1 cellular context compared by ENCODE assay signal in the genomic region with DNA sequence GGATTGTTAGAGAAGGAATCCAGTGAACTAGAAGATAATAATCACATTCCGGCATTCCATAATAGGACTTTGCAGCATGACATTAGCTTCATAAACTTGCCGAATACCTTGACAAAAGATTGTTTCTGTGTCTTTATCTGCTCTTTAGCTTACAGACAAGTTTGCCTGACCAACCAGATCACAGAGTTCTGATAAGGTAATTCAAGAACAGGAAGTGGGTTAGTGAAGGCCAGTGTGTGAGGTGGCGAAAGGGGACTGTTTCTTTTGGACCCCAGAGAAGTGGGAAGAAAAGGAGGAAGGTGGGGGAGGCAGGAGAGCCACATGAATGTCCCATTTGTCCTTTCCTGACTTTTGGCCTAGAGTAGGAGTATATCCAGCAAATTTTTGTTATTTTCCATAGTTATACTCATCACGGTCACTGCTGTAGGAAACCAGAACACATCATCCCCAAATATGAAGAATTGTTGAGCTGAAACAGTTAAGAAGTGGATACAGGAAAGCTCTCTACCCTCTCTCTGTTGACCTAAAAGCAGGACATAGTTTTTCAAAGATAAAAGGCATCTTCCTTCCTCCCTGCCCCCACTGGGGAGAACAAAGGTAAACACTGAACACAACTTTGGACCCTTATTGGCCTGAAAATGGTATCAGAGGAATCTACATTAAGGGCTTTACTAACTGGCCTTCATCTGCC.
TF ChIP-seq lines count a peak whose summit lies in the region.

No MANE protein-coding gene starts in this region.

TF ChIP-seq in HepG2, 621 proteins besides CTCF, POLR2A, EP300 and RAD21 (continued from another document and continues in another):
- TF ChIP-seq, protein P1, sequence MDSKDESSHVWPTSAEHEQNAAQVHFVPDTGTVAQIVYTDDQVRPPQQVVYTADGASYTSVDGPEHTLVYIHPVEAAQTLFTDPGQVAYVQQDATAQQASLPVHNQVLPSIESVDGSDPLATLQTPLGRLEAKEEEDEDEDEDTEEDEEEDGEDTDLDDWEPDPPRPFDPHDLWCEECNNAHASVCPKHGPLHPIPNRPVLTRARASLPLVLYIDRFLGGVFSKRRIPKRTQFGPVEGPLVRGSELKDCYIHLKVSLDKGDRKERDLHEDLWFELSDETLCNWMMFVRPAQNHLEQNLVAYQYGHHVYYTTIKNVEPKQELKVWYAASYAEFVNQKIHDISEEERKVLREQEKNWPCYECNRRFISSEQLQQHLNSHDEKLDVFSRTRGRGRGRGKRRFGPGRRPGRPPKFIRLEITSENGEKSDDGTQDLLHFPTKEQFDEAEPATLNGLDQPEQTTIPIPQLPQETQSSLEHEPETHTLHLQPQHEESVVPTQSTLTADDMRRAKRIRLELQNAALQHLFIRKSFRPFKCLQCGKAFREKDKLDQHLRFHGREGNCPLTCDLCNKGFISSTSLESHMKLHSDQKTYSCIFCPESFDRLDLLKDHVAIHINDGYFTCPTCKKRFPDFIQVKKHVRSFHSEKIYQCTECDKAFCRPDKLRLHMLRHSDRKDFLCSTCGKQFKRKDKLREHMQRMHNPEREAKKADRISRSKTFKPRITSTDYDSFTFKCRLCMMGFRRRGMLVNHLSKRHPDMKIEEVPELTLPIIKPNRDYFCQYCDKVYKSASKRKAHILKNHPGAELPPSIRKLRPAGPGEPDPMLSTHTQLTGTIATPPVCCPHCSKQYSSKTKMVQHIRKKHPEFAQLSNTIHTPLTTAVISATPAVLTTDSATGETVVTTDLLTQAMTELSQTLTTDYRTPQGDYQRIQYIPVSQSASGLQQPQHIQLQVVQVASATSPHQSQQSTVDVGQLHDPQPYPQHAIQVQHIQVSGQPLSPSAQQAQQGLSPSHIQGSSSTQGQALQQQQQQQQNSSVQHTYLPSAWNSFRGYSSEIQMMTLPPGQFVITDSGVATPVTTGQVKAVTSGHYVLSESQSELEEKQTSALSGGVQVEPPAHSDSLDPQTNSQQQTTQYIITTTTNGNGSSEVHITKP (CRISPR knock-in tag; IDR thresholded peaks at IDR 0.05; ENCODE audit: low read depth) = peak; percentile 78; the same call in 1 of the 2 replicates
- 0 out of 2 replicates have a peak, but pooled peaks have one; percentile 51 for TF ChIP-seq ZNF703 (CRISPR knock-in tag; IDR thresholded peaks at IDR 0.05; ENCODE audit: borderline replicate concordance)
- no peak for TF ChIP-seq RBM22 (optimal IDR thresholded peaks at IDR 0.05; ENCODE audit: low read length)
- 0 out of 2 replicates have a peak, but pooled peaks have one; percentile 14 for TF ChIP-seq ZNF619 (CRISPR knock-in tag; IDR thresholded peaks at IDR 0.05)
- TF ChIP-seq, protein P2, sequence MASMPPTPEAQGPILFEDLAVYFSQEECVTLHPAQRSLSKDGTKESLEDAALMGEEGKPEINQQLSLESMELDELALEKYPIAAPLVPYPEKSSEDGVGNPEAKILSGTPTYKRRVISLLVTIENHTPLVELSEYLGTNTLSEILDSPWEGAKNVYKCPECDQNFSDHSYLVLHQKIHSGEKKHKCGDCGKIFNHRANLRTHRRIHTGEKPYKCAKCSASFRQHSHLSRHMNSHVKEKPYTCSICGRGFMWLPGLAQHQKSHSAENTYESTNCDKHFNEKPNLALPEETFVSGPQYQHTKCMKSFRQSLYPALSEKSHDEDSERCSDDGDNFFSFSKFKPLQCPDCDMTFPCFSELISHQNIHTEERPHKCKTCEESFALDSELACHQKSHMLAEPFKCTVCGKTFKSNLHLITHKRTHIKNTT (CRISPR knock-in tag; IDR thresholded peaks at IDR 0.05) = no peak
- TF ChIP-seq, protein P3, sequence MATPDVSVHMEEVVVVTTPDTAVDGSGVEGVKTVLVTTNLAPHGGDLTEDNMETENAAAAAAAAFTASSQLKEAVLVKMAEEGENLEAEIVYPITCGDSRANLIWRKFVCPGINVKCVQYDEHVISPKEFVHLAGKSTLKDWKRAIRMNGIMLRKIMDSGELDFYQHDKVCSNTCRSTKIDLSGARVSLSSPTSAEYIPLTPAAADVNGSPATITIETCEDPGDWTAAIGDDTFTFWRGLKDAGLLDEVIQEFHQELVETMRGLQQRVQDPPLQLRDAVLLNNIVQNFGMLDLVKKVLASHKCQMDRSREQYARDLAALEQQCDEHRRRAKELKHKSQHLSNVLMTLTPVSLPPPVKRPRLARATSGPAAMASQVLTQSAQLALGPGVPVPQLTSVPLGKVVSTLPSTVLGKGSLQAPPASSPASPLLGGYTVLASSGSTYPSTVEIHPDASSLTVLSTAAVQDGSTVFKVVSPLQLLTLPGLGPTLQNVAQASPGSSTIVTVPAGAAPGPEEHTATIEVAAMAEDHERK (CRISPR knock-in tag; IDR thresholded peaks at IDR 0.05; ENCODE audit: low read depth) = no peak
- 0 out of 2 replicates have a peak, but pooled peaks have one; percentile 31 for TF ChIP-seq ZNF230 (CRISPR knock-in tag; IDR thresholded peaks at IDR 0.05)
- TF ChIP-seq, protein P4, sequence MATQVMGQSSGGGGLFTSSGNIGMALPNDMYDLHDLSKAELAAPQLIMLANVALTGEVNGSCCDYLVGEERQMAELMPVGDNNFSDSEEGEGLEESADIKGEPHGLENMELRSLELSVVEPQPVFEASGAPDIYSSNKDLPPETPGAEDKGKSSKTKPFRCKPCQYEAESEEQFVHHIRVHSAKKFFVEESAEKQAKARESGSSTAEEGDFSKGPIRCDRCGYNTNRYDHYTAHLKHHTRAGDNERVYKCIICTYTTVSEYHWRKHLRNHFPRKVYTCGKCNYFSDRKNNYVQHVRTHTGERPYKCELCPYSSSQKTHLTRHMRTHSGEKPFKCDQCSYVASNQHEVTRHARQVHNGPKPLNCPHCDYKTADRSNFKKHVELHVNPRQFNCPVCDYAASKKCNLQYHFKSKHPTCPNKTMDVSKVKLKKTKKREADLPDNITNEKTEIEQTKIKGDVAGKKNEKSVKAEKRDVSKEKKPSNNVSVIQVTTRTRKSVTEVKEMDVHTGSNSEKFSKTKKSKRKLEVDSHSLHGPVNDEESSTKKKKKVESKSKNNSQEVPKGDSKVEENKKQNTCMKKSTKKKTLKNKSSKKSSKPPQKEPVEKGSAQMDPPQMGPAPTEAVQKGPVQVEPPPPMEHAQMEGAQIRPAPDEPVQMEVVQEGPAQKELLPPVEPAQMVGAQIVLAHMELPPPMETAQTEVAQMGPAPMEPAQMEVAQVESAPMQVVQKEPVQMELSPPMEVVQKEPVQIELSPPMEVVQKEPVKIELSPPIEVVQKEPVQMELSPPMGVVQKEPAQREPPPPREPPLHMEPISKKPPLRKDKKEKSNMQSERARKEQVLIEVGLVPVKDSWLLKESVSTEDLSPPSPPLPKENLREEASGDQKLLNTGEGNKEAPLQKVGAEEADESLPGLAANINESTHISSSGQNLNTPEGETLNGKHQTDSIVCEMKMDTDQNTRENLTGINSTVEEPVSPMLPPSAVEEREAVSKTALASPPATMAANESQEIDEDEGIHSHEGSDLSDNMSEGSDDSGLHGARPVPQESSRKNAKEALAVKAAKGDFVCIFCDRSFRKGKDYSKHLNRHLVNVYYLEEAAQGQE (IDR thresholded peaks at IDR 0.05; ENCODE audit: borderline replicate concordance in 1 of 2, low read depth in 1 of 2, low read length in 2 of 2) = peak in 1 of 2 experiments; percentile 77; a peak in 1 of 4 replicates
- no peak for TF ChIP-seq ZNF446 (CRISPR knock-in tag; IDR thresholded peaks at IDR 0.05)
- TF ChIP-seq ZNF790 (CRISPR knock-in tag; IDR thresholded peaks at IDR 0.05; ENCODE audit: borderline replicate concordance) = no peak
- no peak for TF ChIP-seq PAF1 (CRISPR knock-in tag; IDR thresholded peaks at IDR 0.05)
- no peak for TF ChIP-seq ZNF766 (CRISPR knock-in tag; IDR thresholded peaks at IDR 0.05; ENCODE audit: borderline replicate concordance)
- TF ChIP-seq, protein P5, sequence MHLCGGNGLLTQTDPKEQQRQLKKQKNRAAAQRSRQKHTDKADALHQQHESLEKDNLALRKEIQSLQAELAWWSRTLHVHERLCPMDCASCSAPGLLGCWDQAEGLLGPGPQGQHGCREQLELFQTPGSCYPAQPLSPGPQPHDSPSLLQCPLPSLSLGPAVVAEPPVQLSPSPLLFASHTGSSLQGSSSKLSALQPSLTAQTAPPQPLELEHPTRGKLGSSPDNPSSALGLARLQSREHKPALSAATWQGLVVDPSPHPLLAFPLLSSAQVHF (CRISPR knock-in tag; IDR thresholded peaks at IDR 0.05) = no peak
- TF ChIP-seq, protein P6, sequence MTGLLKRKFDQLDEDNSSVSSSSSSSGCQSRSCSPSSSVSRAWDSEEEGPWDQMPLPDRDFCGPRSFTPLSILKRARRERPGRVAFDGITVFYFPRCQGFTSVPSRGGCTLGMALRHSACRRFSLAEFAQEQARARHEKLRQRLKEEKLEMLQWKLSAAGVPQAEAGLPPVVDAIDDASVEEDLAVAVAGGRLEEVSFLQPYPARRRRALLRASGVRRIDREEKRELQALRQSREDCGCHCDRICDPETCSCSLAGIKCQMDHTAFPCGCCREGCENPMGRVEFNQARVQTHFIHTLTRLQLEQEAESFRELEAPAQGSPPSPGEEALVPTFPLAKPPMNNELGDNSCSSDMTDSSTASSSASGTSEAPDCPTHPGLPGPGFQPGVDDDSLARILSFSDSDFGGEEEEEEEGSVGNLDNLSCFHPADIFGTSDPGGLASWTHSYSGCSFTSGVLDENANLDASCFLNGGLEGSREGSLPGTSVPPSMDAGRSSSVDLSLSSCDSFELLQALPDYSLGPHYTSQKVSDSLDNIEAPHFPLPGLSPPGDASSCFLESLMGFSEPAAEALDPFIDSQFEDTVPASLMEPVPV (CRISPR knock-in tag; IDR thresholded peaks at IDR 0.05) = peak; percentile 85; the same call in 1 of the 2 replicates
- TF ChIP-seq, protein P7, sequence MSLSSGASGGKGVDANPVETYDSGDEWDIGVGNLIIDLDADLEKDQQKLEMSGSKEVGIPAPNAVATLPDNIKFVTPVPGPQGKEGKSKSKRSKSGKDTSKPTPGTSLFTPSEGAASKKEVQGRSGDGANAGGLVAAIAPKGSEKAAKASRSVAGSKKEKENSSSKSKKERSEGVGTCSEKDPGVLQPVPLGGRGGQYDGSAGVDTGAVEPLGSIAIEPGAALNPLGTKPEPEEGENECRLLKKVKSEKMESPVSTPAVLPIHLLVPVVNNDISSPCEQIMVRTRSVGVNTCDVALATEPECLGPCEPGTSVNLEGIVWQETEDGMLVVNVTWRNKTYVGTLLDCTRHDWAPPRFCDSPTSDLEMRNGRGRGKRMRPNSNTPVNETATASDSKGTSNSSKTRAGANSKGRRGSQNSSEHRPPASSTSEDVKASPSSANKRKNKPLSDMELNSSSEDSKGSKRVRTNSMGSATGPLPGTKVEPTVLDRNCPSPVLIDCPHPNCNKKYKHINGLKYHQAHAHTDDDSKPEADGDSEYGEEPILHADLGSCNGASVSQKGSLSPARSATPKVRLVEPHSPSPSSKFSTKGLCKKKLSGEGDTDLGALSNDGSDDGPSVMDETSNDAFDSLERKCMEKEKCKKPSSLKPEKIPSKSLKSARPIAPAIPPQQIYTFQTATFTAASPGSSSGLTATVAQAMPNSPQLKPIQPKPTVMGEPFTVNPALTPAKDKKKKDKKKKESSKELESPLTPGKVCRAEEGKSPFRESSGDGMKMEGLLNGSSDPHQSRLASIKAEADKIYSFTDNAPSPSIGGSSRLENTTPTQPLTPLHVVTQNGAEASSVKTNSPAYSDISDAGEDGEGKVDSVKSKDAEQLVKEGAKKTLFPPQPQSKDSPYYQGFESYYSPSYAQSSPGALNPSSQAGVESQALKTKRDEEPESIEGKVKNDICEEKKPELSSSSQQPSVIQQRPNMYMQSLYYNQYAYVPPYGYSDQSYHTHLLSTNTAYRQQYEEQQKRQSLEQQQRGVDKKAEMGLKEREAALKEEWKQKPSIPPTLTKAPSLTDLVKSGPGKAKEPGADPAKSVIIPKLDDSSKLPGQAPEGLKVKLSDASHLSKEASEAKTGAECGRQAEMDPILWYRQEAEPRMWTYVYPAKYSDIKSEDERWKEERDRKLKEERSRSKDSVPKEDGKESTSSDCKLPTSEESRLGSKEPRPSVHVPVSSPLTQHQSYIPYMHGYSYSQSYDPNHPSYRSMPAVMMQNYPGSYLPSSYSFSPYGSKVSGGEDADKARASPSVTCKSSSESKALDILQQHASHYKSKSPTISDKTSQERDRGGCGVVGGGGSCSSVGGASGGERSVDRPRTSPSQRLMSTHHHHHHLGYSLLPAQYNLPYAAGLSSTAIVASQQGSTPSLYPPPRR (CRISPR knock-in tag; IDR thresholded peaks at IDR 0.05; ENCODE audit: borderline replicate concordance) = peak; percentile 94
- no peak for TF ChIP-seq XRCC5 (optimal IDR thresholded peaks at IDR 0.05; ENCODE audit: low read length)
- TF ChIP-seq, protein P8, sequence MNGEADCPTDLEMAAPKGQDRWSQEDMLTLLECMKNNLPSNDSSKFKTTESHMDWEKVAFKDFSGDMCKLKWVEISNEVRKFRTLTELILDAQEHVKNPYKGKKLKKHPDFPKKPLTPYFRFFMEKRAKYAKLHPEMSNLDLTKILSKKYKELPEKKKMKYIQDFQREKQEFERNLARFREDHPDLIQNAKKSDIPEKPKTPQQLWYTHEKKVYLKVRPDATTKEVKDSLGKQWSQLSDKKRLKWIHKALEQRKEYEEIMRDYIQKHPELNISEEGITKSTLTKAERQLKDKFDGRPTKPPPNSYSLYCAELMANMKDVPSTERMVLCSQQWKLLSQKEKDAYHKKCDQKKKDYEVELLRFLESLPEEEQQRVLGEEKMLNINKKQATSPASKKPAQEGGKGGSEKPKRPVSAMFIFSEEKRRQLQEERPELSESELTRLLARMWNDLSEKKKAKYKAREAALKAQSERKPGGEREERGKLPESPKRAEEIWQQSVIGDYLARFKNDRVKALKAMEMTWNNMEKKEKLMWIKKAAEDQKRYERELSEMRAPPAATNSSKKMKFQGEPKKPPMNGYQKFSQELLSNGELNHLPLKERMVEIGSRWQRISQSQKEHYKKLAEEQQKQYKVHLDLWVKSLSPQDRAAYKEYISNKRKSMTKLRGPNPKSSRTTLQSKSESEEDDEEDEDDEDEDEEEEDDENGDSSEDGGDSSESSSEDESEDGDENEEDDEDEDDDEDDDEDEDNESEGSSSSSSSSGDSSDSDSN (CRISPR knock-in tag; IDR thresholded peaks at IDR 0.05) = peak; percentile 38; the same call in 1 of the 2 replicates
- TF ChIP-seq MAFG (CRISPR knock-in tag; IDR thresholded peaks at IDR 0.05) = no peak
- peak; percentile 97 for TF ChIP-seq FOXO1 (CRISPR knock-in tag; IDR thresholded peaks at IDR 0.05)
- TF ChIP-seq ZSCAN12 (CRISPR knock-in tag; IDR thresholded peaks at IDR 0.05) = no peak
- TF ChIP-seq NRL (CRISPR knock-in tag; IDR thresholded peaks at IDR 0.05; ENCODE audit: borderline replicate concordance) = no peak
- peak; percentile 86 for TF ChIP-seq HHEX (CRISPR knock-in tag; IDR thresholded peaks at IDR 0.05)
- TF ChIP-seq RORA (CRISPR knock-in tag; IDR thresholded peaks at IDR 0.05) = peak; percentile 96; the same call in 1 of the 2 replicates
- TF ChIP-seq, protein P9, sequence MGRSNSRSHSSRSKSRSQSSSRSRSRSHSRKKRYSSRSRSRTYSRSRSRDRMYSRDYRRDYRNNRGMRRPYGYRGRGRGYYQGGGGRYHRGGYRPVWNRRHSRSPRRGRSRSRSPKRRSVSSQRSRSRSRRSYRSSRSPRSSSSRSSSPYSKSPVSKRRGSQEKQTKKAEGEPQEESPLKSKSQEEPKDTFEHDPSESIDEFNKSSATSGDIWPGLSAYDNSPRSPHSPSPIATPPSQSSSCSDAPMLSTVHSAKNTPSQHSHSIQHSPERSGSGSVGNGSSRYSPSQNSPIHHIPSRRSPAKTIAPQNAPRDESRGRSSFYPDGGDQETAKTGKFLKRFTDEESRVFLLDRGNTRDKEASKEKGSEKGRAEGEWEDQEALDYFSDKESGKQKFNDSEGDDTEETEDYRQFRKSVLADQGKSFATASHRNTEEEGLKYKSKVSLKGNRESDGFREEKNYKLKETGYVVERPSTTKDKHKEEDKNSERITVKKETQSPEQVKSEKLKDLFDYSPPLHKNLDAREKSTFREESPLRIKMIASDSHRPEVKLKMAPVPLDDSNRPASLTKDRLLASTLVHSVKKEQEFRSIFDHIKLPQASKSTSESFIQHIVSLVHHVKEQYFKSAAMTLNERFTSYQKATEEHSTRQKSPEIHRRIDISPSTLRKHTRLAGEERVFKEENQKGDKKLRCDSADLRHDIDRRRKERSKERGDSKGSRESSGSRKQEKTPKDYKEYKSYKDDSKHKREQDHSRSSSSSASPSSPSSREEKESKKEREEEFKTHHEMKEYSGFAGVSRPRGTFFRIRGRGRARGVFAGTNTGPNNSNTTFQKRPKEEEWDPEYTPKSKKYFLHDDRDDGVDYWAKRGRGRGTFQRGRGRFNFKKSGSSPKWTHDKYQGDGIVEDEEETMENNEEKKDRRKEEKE (IDR thresholded peaks at IDR 0.05) = no peak
- no peak for TF ChIP-seq SYNCRIP (IDR thresholded peaks at IDR 0.05; ENCODE audit: insufficient read depth, low read depth, low read length)
- no peak for TF ChIP-seq ZNF484 (CRISPR knock-in tag; IDR thresholded peaks at IDR 0.05; ENCODE audit: borderline replicate concordance, low read depth)
